In genomic region chr5:80917596-80917995, GRCh38 we compare ENCODE assay signal across 25 cellular contexts. TPM values are rescaled to one million over a fixed set of nuclear protein-coding genes. Genes with fewer than 3 reads are reported as not detected.
DNase-seq lines count a peak whose midpoint lies in the region; ATAC-seq, FAIRE-seq and TF ChIP-seq lines count a peak whose summit lies in the region.
"Had no signal": no experiment of that assay in that cellular context is flagged by ENCODE, and none has a peak within 500 bp of the region (broad histone marks: within the 10 kb centered on the region; RNA-seq: fewer than 3 reads in every experiment).

No MANE protein-coding gene starts in this region.

- H3K4me3 ChIP-seq in fibroblast of villous mesenchyme (ENCODE audit: low read depth, low read length): no peak overlapping the region
- H3K4me3 ChIP-seq: breast epithelium, gastrocnemius medialis, left lung, smooth muscle cell, suprapubic skin had no signal

- H3K27ac Mint-ChIP-seq in WTC11: no peak overlapping the region
- H3K27ac Mint-ChIP-seq: activated T-cell treated with anti-CD3 and anti-CD28 coated beads, Interleukin-2, amount 50 U/mL, for 24 hours; naive thymus-derived CD4-positive, alpha-beta T cell; stimulated activated effector memory CD8-positive, alpha-beta T cell treated with anti-CD3 and anti-CD28 coated beads, Interleukin-12 subunit alpha, Interleukin-12 subunit beta, amount 100 ng/mL, for 72 hours; T-helper 1 cell treated with Interleukin-12 subunit alpha and Interleukin-12 subunit beta and Interleukin-4 antibody, amounts not matched to agents 30 μg/mL and 1 μg/mL, for 36 hours had no signal

- TF ChIP-seq CTCF in fibroblast of villous mesenchyme (IDR thresholded peaks at IDR 0.05; ENCODE audit: insufficient read depth, low read depth, low read length): no peak
- no peak for TF ChIP-seq CTCF in WTC11 (IDR thresholded peaks at IDR 0.05)

- peak; percentile 50 for FAIRE-seq in GM12892 (lab: Jason Lieb, UNC)
- FAIRE-seq: HTR-8/SVneo had no signal

- intact Hi-C loops in Right ventricle myocardium inferior (cut with DNase I): no loop called here

- ATAC-seq in WTC11: no peak
- ATAC-seq in Right ventricle myocardium inferior: no peak
- ATAC-seq: gastrocnemius medialis; left lung; naive thymus-derived CD4-positive, alpha-beta T cell; stimulated activated effector memory CD8-positive, alpha-beta T cell treated with anti-CD3 and anti-CD28 coated beads, Interleukin-12 subunit alpha, Interleukin-12 subunit beta, amount 100 ng/mL, for 72 hours had no signal

- H3K4me1 Mint-ChIP-seq in WTC11: peaks cover 15% of the 10 kb centered on the region
- H3K4me1 Mint-ChIP-seq: stimulated activated effector memory CD8-positive, alpha-beta T cell treated with anti-CD3 and anti-CD28 coated beads, Interleukin-12 subunit alpha, Interleukin-12 subunit beta, amount 100 ng/mL, for 72 hours had no signal

- H3K27me3 Mint-ChIP-seq in WTC11 (ENCODE audit: low read depth): no peaks in the 10 kb centered on the region
- H3K27me3 Mint-ChIP-seq: activated T-cell treated with anti-CD3 and anti-CD28 coated beads, Interleukin-2, amount 50 U/mL, for 24 hours had no signal

- 0 out of 2 replicates have a peak, but pooled peaks cover 2% of the 10 kb centered on the region for H3K36me3 Mint-ChIP-seq in WTC11
- H3K36me3 Mint-ChIP-seq: stimulated activated effector memory CD8-positive, alpha-beta T cell treated with anti-CD3 and anti-CD28 coated beads, Interleukin-12 subunit alpha, Interleukin-12 subunit beta, amount 100 ng/mL, for 72 hours had no signal

- DNase-seq in DMS79 (lab: John Stamatoyannopoulos, UW): peak; percentile 71
- DNase-seq in GM12892 (ENCODE audit: insufficient read length): no peak
- peak; percentile 5 for DNase-seq in NCI-H2029 (lab: John Stamatoyannopoulos, UW)
- peak; percentile 64 for DNase-seq in fibroblast of villous mesenchyme (ENCODE audit: low read depth)
- no peak for DNase-seq in WTC11 (ENCODE audit: low spot score)
- no peak for DNase-seq in NCI-H82 treated with DMSO at 0.1 percent for 48 hours (lab: John Stamatoyannopoulos, UW; ENCODE audit: unreplicated experiment)
- DNase-seq in Right ventricle myocardium inferior (ENCODE audit: missing footprints): no peak
- DNase-seq: ACHN; activated T-cell treated with anti-CD3 and anti-CD28 coated beads, Interleukin-2, amount 50 U/mL, for 24 hours; C1 segment of cervical spinal cord; Caco-2; effector CD8-positive, alpha-beta T cell; gastrocnemius medialis; hypothalamus; left lung; naive thymus-derived CD4-positive, alpha-beta T cell; NCI-H1930; NCI-H524 treated with DMSO at 0.1 percent for 48 hours had no signal

- no peak for TF ChIP-seq POLR2A in GM12892 (IDR thresholded peaks at IDR 0.05; ENCODE audit: low read depth, low read length)

- no peak overlapping the region for H3K4me3 Mint-ChIP-seq in WTC11
- H3K4me3 Mint-ChIP-seq: activated T-cell treated with anti-CD3 and anti-CD28 coated beads, Interleukin-2, amount 50 U/mL, for 24 hours; naive thymus-derived CD4-positive, alpha-beta T cell; stimulated activated effector memory CD8-positive, alpha-beta T cell treated with anti-CD3 and anti-CD28 coated beads, Interleukin-12 subunit alpha, Interleukin-12 subunit beta, amount 100 ng/mL, for 72 hours; T-helper 1 cell treated with Interleukin-12 subunit alpha and Interleukin-12 subunit beta and Interleukin-4 antibody, amounts not matched to agents 30 μg/mL and 1 μg/mL, for 36 hours had no signal

- POLR2A ChIA-PET in WTC11 (lab: Charles Lee): no interaction called here

- peaks cover 10% of the 10 kb centered on the region for H3K9me3 Mint-ChIP-seq in WTC11
- H3K9me3 Mint-ChIP-seq: activated T-cell treated with anti-CD3 and anti-CD28 coated beads, Interleukin-2, amount 50 U/mL, for 24 hours; stimulated activated effector memory CD8-positive, alpha-beta T cell treated with anti-CD3 and anti-CD28 coated beads, Interleukin-12 subunit alpha, Interleukin-12 subunit beta, amount 100 ng/mL, for 72 hours; T-helper 1 cell treated with Interleukin-12 subunit alpha and Interleukin-12 subunit beta and Interleukin-4 antibody, amounts not matched to agents 30 μg/mL and 1 μg/mL, for 36 hours had no signal

- CTCF ChIA-PET in WTC11 (lab: Charles Lee): interaction anchor here (0.9 kb wide), 1 partner anchor 278 kb away, joined by 3 read pairs; no protein-coding TSS in a partner anchor

TF ChIP-seq in WTC11, 78 proteins besides CTCF, POLR2A, EP300 and RAD21 (continues in another document):
- no peak for TF ChIP-seq ZNF219 (CRISPR knock-in tag; IDR thresholded peaks at IDR 0.05; ENCODE audit: borderline replicate concordance)
- no peak for TF ChIP-seq E2F5 (CRISPR knock-in tag; IDR thresholded peaks at IDR 0.05)
- no peak for TF ChIP-seq RORB (CRISPR knock-in tag; IDR thresholded peaks at IDR 0.05)
- no peak for TF ChIP-seq ZNF232 (CRISPR knock-in tag; IDR thresholded peaks at IDR 0.05)
- TF ChIP-seq E2F4 (CRISPR knock-in tag; IDR thresholded peaks at IDR 0.05; ENCODE audit: borderline replicate concordance, low read depth): no peak
- TF ChIP-seq, protein P1, sequence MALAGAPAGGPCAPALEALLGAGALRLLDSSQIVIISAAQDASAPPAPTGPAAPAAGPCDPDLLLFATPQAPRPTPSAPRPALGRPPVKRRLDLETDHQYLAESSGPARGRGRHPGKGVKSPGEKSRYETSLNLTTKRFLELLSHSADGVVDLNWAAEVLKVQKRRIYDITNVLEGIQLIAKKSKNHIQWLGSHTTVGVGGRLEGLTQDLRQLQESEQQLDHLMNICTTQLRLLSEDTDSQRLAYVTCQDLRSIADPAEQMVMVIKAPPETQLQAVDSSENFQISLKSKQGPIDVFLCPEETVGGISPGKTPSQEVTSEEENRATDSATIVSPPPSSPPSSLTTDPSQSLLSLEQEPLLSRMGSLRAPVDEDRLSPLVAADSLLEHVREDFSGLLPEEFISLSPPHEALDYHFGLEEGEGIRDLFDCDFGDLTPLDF (CRISPR knock-in tag; IDR thresholded peaks at IDR 0.05): no peak
- no peak for TF ChIP-seq ATF2 (CRISPR knock-in tag; IDR thresholded peaks at IDR 0.05; ENCODE audit: borderline replicate concordance, low read depth)
- no peak for TF ChIP-seq SMAD4 (CRISPR knock-in tag; IDR thresholded peaks at IDR 0.05)
- no peak for TF ChIP-seq NR2C2 (CRISPR knock-in tag; IDR thresholded peaks at IDR 0.05)
- no peak for TF ChIP-seq MXD4 (CRISPR knock-in tag; IDR thresholded peaks at IDR 0.05; ENCODE audit: borderline replicate concordance)
- TF ChIP-seq ZNF416 (CRISPR knock-in tag; IDR thresholded peaks at IDR 0.05): no peak
- no peak for TF ChIP-seq JAZF1 (CRISPR knock-in tag; IDR thresholded peaks at IDR 0.05)
- TF ChIP-seq, protein P2, sequence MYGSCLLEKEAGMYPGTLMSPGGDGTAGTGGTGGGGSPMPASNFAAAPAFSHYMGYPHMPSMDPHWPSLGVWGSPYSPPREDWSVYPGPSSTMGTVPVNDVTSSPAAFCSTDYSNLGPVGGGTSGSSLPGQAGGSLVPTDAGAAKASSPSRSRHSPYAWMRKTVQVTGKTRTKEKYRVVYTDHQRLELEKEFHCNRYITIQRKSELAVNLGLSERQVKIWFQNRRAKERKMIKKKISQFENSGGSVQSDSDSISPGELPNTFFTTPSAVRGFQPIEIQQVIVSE (CRISPR knock-in tag; IDR thresholded peaks at IDR 0.05; ENCODE audit: borderline replicate concordance): no peak
- no peak for TF ChIP-seq NR3C1 (CRISPR knock-in tag; conservative IDR thresholded peaks at IDR 0.05; ENCODE audit: low read depth)
- no peak for TF ChIP-seq ZNF317 (CRISPR knock-in tag; IDR thresholded peaks at IDR 0.05; ENCODE audit: borderline replicate concordance, low read depth)
- TF ChIP-seq, protein P3, sequence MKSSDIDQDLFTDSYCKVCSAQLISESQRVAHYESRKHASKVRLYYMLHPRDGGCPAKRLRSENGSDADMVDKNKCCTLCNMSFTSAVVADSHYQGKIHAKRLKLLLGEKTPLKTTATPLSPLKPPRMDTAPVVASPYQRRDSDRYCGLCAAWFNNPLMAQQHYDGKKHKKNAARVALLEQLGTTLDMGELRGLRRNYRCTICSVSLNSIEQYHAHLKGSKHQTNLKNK (CRISPR knock-in tag; IDR thresholded peaks at IDR 0.05): no peak

RNA-seq across cellular contexts. Expression of gene RASGRF2, which starts 42.6 kb away (rescaled TPM):
- 0.38 TPM for polyA plus RNA-seq in GM12892 (2012; ENCODE audit: missing spikeins)
- total RNA-seq in fibroblast of villous mesenchyme (3.9 and 9.0 TPM in 2 replicates), WTC11 (2021) (13.9 to 17.6 TPM (median 14.8 TPM) in 3 replicates), Right ventricle myocardium inferior (5.9 TPM)
- total RNA-seq: SK-MEL-5 had no signal

Comparison
In these comparisons a context has a peak if more than half of its experiments do, and no peak if none do; other contexts are left out.
1. DNase-seq: peak in DMS79 (single experiment), NCI-H2029 (single experiment) and fibroblast of villous mesenchyme (single experiment); none in GM12892 (single experiment), WTC11 (single experiment), NCI-H82 treated with DMSO at 0.1 percent for 48 hours (single experiment) and Right ventricle myocardium inferior (single experiment).